ENCODE assay signal across 10 cellular contexts in genomic region chr4:57078685-57079521, GRCh38. TPM values are rescaled to one million over a fixed set of nuclear protein-coding genes. Genes with fewer than 3 reads are reported as not detected.
A peak's percentile ranks its signal among the peaks of the same experiment; 100 is the strongest.
DNase-seq lines count a peak whose midpoint lies in the region; ATAC-seq and TF ChIP-seq lines count a peak whose summit lies in the region.
"Had no signal": no experiment of that assay in that cellular context is flagged by ENCODE, and none has a peak within 500 bp of the region (broad histone marks: within the 10 kb centered on the region; RNA-seq: fewer than 3 reads in every experiment).

No MANE protein-coding gene starts in this region.

- H3K79me2 ChIP-seq in ACC112 (ENCODE audit: control insufficient read depth, insufficient read depth, low read length, unreplicated experiment) = peaks cover 59% of the 10 kb centered on the region

- H3K27me3 ChIP-seq in ACC112 (ENCODE audit: insufficient read depth, low read length) (no peaks in the 10 kb centered on the region), ectodermal cell (ENCODE audit: control insufficient read depth, insufficient read depth, low read length, poor library complexity, severe bottlenecking) (no peaks in the 10 kb centered on the region)
- H3K27me3 ChIP-seq: BLaER1 treated with 17β-estradiol and CSF1 and Interleukin-3, amounts not matched to agents 10 nM and 100 nM had no signal

- peaks cover 92% of the 10 kb centered on the region for H3K4me1 ChIP-seq in ACC112 (ENCODE audit: control insufficient read depth, insufficient read depth, low read length, unreplicated experiment)
- H3K4me1 ChIP-seq in ectodermal cell (ENCODE audit: control insufficient read depth, insufficient read depth, low read length) = peaks cover 12% of the 10 kb centered on the region
- peaks cover 6% of the 10 kb centered on the region for H3K4me1 ChIP-seq in mucosa of descending colon (ENCODE audit: low read depth)

- ATAC-seq in mucosa of descending colon = peak; percentile 52
- no peak for ATAC-seq in HG02885 (IDR thresholded peaks at IDR 0.05; ENCODE audit: poor library complexity, unreplicated experiment)
- ATAC-seq in HG03175 (IDR thresholded peaks at IDR 0.05; ENCODE audit: unreplicated experiment) = no peak
- no peak for ATAC-seq in GM18520 (IDR thresholded peaks at IDR 0.05; ENCODE audit: unreplicated experiment)

- WGBS in ectodermal cell, 2 experiments = 25 to 44% methylated on average over 7 to 10 of the region's 10 CpGs

- intact Hi-C loops in mucosa of descending colon (cut with DNase I, micrococcal nuclease) = no loop called here

- peak overlapping the region; percentile 97 for H3K27ac ChIP-seq in ACC112 (ENCODE audit: low read depth, low read length)
- H3K27ac ChIP-seq in ectodermal cell (ENCODE audit: insufficient read depth, low read depth, low read length, poor library complexity, severe bottlenecking) = peak overlapping the region; percentile 68
- H3K27ac ChIP-seq: BLaER1 treated with 17β-estradiol and CSF1 and Interleukin-3, amounts not matched to agents 10 nM and 100 nM; HL-60 had no signal

- peak; percentile 51 for DNase-seq in NCI-H146 treated with DMSO at 0.1 percent for 48 hours (lab: John Stamatoyannopoulos, UW; ENCODE audit: unreplicated experiment)
- DNase-seq in mucosa of descending colon = no peak
- no peak for DNase-seq in OCI-M2 (lab: John Stamatoyannopoulos, UW; ENCODE audit: unreplicated experiment)

- H3K4me3 ChIP-seq in ACC112 (ENCODE audit: low read depth, low read length) (no peak overlapping the region), ectodermal cell (ENCODE audit: insufficient read depth, low read depth, low read length) (no peak overlapping the region), mucosa of descending colon (no peak overlapping the region)
- H3K4me3 ChIP-seq: BLaER1 treated with 17β-estradiol and CSF1 and Interleukin-3, amounts not matched to agents 10 nM and 100 nM had no signal

- H3K36me3 ChIP-seq in ACC112 (ENCODE audit: insufficient read depth, low read length) (peaks cover 26% of the 10 kb centered on the region), ectodermal cell (ENCODE audit: control insufficient read depth, insufficient read depth, low read length) (no peaks in the 10 kb centered on the region), mucosa of descending colon (ENCODE audit: low read depth) (no peaks in the 10 kb centered on the region)

- H3K9me3 ChIP-seq in ectodermal cell (ENCODE audit: control insufficient read depth, low read length) = no peaks in the 10 kb centered on the region
- no peaks in the 10 kb centered on the region for H3K9me3 ChIP-seq in mucosa of descending colon
- H3K9me3 ChIP-seq: BLaER1 treated with 17β-estradiol and CSF1 and Interleukin-3, amounts not matched to agents 10 nM and 100 nM had no signal

- no peak for TF ChIP-seq CTCF in mucosa of descending colon (IDR thresholded peaks at IDR 0.05)

- H2AFZ ChIP-seq in ACC112 (ENCODE audit: low read length, unreplicated experiment) = no peak overlapping the region

RNA-seq across cellular contexts. Expression of gene IGFBP7, which starts 31.3 kb away (rescaled TPM):
- 3.0 TPM for polyA plus RNA-seq in ectodermal cell (2013, experiment 1 of 4)
- polyA plus RNA-seq in ectodermal cell (2013, experiment 2 of 4) = 3.3 TPM
- 5.1 TPM for polyA plus RNA-seq in ectodermal cell (2013, experiment 3 of 4)
- polyA plus RNA-seq in ectodermal cell (2013, experiment 4 of 4) = 6.7 TPM
- 100 to 1,000 TPM in 2 of 3 donors, 10 to 100 TPM in 1; 32.7 to 225 (median 116) TPM for total RNA-seq in mucosa of descending colon
